Comparison of ENCODE assay signal across 8 cellular contexts in genomic region chr7:100563809-100564400, GRCh38. TPM values are rescaled to one million over a fixed set of nuclear protein-coding genes. Genes with fewer than 3 reads are reported as not detected.
DNase-seq lines count a peak whose midpoint lies in the region; ATAC-seq and TF ChIP-seq lines count a peak whose summit lies in the region.

No MANE protein-coding gene starts in this region.

- peaks cover 4% of the 10 kb centered on the region for H3K36me3 Mint-ChIP-seq in T-helper 17 cell (ENCODE audit: low read depth)

- 34% methylated on average over 12 of the region's 12 CpGs for WGBS in right cardiac atrium
- 23 to 40% (median 29%) methylated on average over 10 to 12 of the region's 12 CpGs for WGBS in spleen, 5 donors

- H3K4me2 ChIP-seq in Karpas-422 (ENCODE audit: low read depth, low read length, poor library complexity, severe bottlenecking) = no peak overlapping the region

- H3K79me2 ChIP-seq in Karpas-422 (ENCODE audit: low read length) = no peaks in the 10 kb centered on the region

- H3K27me3 Mint-ChIP-seq in T-helper 17 cell = no peaks in the 10 kb centered on the region

- intact Hi-C loops in right cardiac atrium (cut with DNase I) (loop anchor here (5.0 to 10.0 kb wide), 3 partner anchors 97 to 128 kb away; partner anchors contain the start of gene GIGYF1 (in 2 of the 4)), spleen (cut with DNase I; ENCODE audit: low total_unique reads) (loop anchor here (2.0 kb wide), 1 partner anchor 95 kb away; no protein-coding TSS in a partner anchor)

- H3K4me3 Mint-ChIP-seq in T-helper 17 cell = no peak overlapping the region

- no peaks in the 10 kb centered on the region for H4K20me1 ChIP-seq in Karpas-422 (ENCODE audit: insufficient read depth, low read depth, low read length)

- H3K27ac Mint-ChIP-seq in T-helper 17 cell = peak overlapping the region; percentile 81

- no peaks in the 10 kb centered on the region for H3K36me3 ChIP-seq in Karpas-422 (ENCODE audit: insufficient read depth, low read length)
- H3K36me3 ChIP-seq in spleen = peaks cover 0 to 44% (median 16%) of the 10 kb centered on the region in 6 donors

- CTCF ChIA-PET in GM10248 (lab: Yijun Ruan, JAX) = interaction anchor here (0.9 to 11.9 kb wide), 25 partner anchors 9 to 288 kb away, joined by 3 to 288 read pairs (median 6); partner anchors contain the start of genes FBXO24, POP7, SAP25 and TSC22D4

- H3K4me3 ChIP-seq in Karpas-422 (ENCODE audit: low read length) (no peak overlapping the region), right cardiac atrium (ENCODE audit: low read length) (no peak overlapping the region), spleen (no peak overlapping the region)

- H2AFZ ChIP-seq in Karpas-422 (ENCODE audit: low read length) = no peak overlapping the region

- POLR2A ChIA-PET in GM10248 (lab: Yijun Ruan, JAX) = no interaction called here

- peaks cover 15% of the 10 kb centered on the region for H3K4me1 Mint-ChIP-seq in T-helper 17 cell

- H3K27me3 ChIP-seq in Karpas-422 (ENCODE audit: low read length) (no peaks in the 10 kb centered on the region), right cardiac atrium (ENCODE audit: control insufficient read depth, insufficient read depth) (no peaks in the 10 kb centered on the region), spleen (replicated peaks in 1 of 7) (no peaks in the 10 kb centered on the region)

- H3K9me3 ChIP-seq in Karpas-422 (ENCODE audit: low read length) (no peaks in the 10 kb centered on the region), T-helper 17 cell (ENCODE audit: control insufficient read depth, low read length, poor library complexity, severe bottlenecking) (no peaks in the 10 kb centered on the region), right cardiac atrium (ENCODE audit: control insufficient read depth, low read length) (no peaks in the 10 kb centered on the region), spleen (no peaks in the 10 kb centered on the region)

- H3K27ac ChIP-seq in Karpas-422 (ENCODE audit: low read length) (no peak overlapping the region), right cardiac atrium (ENCODE audit: low read length) (no peak overlapping the region), spleen (peak overlapping the region in 5 of 8 donors; percentile 16 to 66 (median 26))

- no peaks in the 10 kb centered on the region for H3K9me2 ChIP-seq in Karpas-422 (replicated peaks; ENCODE audit: insufficient read depth, low read length)

- no peak overlapping the region for H3K9ac ChIP-seq in Karpas-422 (ENCODE audit: low read length)

- ATAC-seq in T-helper 17 cell (peak; percentile 78), right cardiac atrium (peak; percentile 45 to 68), GM19328 (IDR thresholded peaks at IDR 0.05; ENCODE audit: unreplicated experiment) (no peak), GM19455 (IDR thresholded peaks at IDR 0.05; ENCODE audit: unreplicated experiment) (no peak)

- H3K4me1 ChIP-seq in Karpas-422 (ENCODE audit: low read length) = peaks cover 17% of the 10 kb centered on the region
- no peaks in the 10 kb centered on the region for H3K4me1 ChIP-seq in right cardiac atrium (ENCODE audit: control insufficient read depth, insufficient read depth, low read length)
- peaks cover 26 to 57% (median 42%) of the 10 kb centered on the region in 6 donors for H3K4me1 ChIP-seq in spleen

- no peak for TF ChIP-seq POLR2A in spleen (IDR thresholded peaks at IDR 0.05)

- peak; percentile 80 for TF ChIP-seq CTCF in GM10248 (IDR thresholded peaks at IDR 0.05; ENCODE audit: control extremely low read depth, extremely low read depth, low read depth, missing control alignments)
- TF ChIP-seq CTCF in spleen (IDR thresholded peaks at IDR 0.05 in 8 of 11, conservative IDR thresholded peaks at IDR 0.05 in 3 of 11) = peak; percentile 90 to 99 (median 97)

- peak; percentile 83 for DNase-seq in GM10248 (ENCODE audit: extremely low spot score)
- peak; percentile 92 for DNase-seq in Karpas-422
- DNase-seq in T-helper 17 cell = peak; percentile 63 to 83 (median 66)
- peak in 39 of 56 donors; percentile 11 to 82 (median 42) for DNase-seq in amygdala (lab: John Stamatoyannopoulos, UW)
- peak; percentile 80 to 93 (median 91) for DNase-seq in right cardiac atrium
- peak; percentile 95 for DNase-seq in spleen

RNA-seq across cellular contexts. Expression of gene SAP25, which starts 9.8 kb away (rescaled TPM):
- total RNA-seq in Karpas-422 (2014; rRNA removed; shearing (Covaris generic); ENCODE audit: low replicate concordance) = 2.5 and 4.9 TPM in 2 replicates
- total RNA-seq in T-helper 17 cell (10 to 100 TPM; 33.1 to 43.1 TPM), right cardiac atrium (1 to 10 TPM in 2 of 4 donors, under 1 TPM in 1, not detected in 1; 0.81 to 1.4 (median 1.3) TPM), spleen (10 to 100 TPM; 11.0 to 28.4 (median 21.1) TPM)
- polyA plus RNA-seq in right cardiac atrium (0.79 TPM), spleen (10 to 100 TPM; 25.3 to 75.6 (median 50.6) TPM)

RNA-seq across cellular contexts. Expression of gene LRCH4, which starts 22.0 kb away (rescaled TPM):
- total RNA-seq in Karpas-422 (2014; rRNA removed; shearing (Covaris generic); ENCODE audit: low replicate concordance) = 11.9 and 33.5 TPM in 2 replicates
- total RNA-seq in T-helper 17 cell (100 to 1,000 TPM; 284 to 305 TPM), right cardiac atrium (10 to 100 TPM; 29.0 to 36.0 (median 32.4) TPM), spleen (100 to 1,000 TPM; 145 to 333 (median 186) TPM)
- polyA plus RNA-seq in right cardiac atrium (33.4 TPM), spleen (100 to 1,000 TPM; 151 to 310 (median 269) TPM)

RNA-seq across cellular contexts. Expression of gene FBXO24, which starts 22.2 kb away (rescaled TPM):
- 1.0 TPM in 1 of 2 replicates, not detected in the other for total RNA-seq in Karpas-422 (2014; rRNA removed; shearing (Covaris generic); ENCODE audit: low replicate concordance)
- total RNA-seq in T-helper 17 cell = under 1 TPM; 0.31 to 0.70 TPM
- 1 to 10 TPM in 1 of 4 donors, under 1 TPM in 2, not detected in 1; 0.74 to 1.0 (median 0.76) TPM for total RNA-seq in right cardiac atrium
- 0.27 TPM for polyA plus RNA-seq in right cardiac atrium
- 1 to 10 TPM in 4 of 7 donors, under 1 TPM in 2, not detected in 1; 0.54 to 1.5 (median 1.2) TPM for total RNA-seq in spleen
- 1 to 10 TPM in 2 of 3 donors, under 1 TPM in 1; 0.67 to 1.6 (median 1.2) TPM for polyA plus RNA-seq in spleen

RNA-seq across cellular contexts. Expression of gene AGFG2, which starts 24.9 kb away (rescaled TPM):
- 5.7 and 6.7 TPM in 2 replicates for total RNA-seq in Karpas-422 (2014; rRNA removed; shearing (Covaris generic); ENCODE audit: low replicate concordance)
- 10 to 100 TPM; 33.1 to 45.9 TPM for total RNA-seq in T-helper 17 cell
- total RNA-seq in right cardiac atrium = 10 to 100 TPM; 18.4 to 26.3 (median 23.1) TPM
- 17.3 TPM for polyA plus RNA-seq in right cardiac atrium
- total RNA-seq in spleen = 100 to 1,000 TPM in 1 of 7 donors, 10 to 100 TPM in 6; 28.2 to 110 (median 52.3) TPM
- 10 to 100 TPM; 14.2 to 57.1 (median 17.4) TPM for polyA plus RNA-seq in spleen

RNA-seq across cellular contexts. Expression of gene PCOLCE, which starts 38.3 kb away (rescaled TPM):
- total RNA-seq in Karpas-422 (2014; rRNA removed; shearing (Covaris generic); ENCODE audit: low replicate concordance) = 2.8 and 12.3 TPM in 2 replicates
- total RNA-seq in T-helper 17 cell (10 to 100 TPM; 12.6 to 14.7 TPM), right cardiac atrium (10 to 100 TPM; 44.0 to 81.7 (median 57.4) TPM), spleen (10 to 100 TPM in 6 of 7 donors, 1 to 10 TPM in 1; 7.1 to 31.4 (median 21.9) TPM)
- polyA plus RNA-seq in right cardiac atrium (41.2 TPM), spleen (10 to 100 TPM; 29.0 to 38.7 (median 30.2) TPM)

Comparison
In these comparisons a context has a peak if more than half of its experiments do, and no peak if none do; other contexts are left out.
1. DNase-seq: peak in every context shown above with its lines; median percentile 95 in spleen; 92 in Karpas-422; 91 in right cardiac atrium; 83 in GM10248; 66 in T-helper 17 cell; 42 in amygdala.
2. H3K27ac ChIP-seq: peak in spleen (5 of 8); none in Karpas-422 (single experiment) and right cardiac atrium (single experiment).
3. ATAC-seq: peak in T-helper 17 cell (single experiment) and right cardiac atrium (2 of 2); none in GM19328 (single experiment) and GM19455 (single experiment).